ENCODE assay signal across 1 cellular context in genomic region chr2:156343940-156344301, GRCh38.
TF ChIP-seq lines count a peak whose summit lies in the region.

No MANE protein-coding gene starts in this region.

TF ChIP-seq in K562, 482 proteins besides CTCF, POLR2A, EP300 and RAD21 (continued from another document):
- TF ChIP-seq ZNF511 (CRISPR knock-in tag; IDR thresholded peaks at IDR 0.05) (no peak), TAL1 (IDR thresholded peaks at IDR 0.05) (no peak), CREM (IDR thresholded peaks at IDR 0.05; ENCODE audit: low read depth) (peak; percentile 75), GTF2E2 (tag; IDR thresholded peaks at IDR 0.05) (peak; percentile 66; the same call in 1 of the 2 replicates), NR2C2 (CRISPR knock-in tag; IDR thresholded peaks at IDR 0.05) (no peak), NR2C2 (tag; IDR thresholded peaks at IDR 0.05) (0 out of 2 replicates have a peak, but pooled peaks have one; percentile 34), POLR2AphosphoS2 (IDR thresholded peaks at IDR 0.05; ENCODE audit: low read length) (no peak), ARNT (IDR thresholded peaks at IDR 0.05) (0 out of 4 replicates have a peak, but pooled peaks of 1 of the 2 experiments have one; percentile 12)
- TF ChIP-seq, protein P1, sequence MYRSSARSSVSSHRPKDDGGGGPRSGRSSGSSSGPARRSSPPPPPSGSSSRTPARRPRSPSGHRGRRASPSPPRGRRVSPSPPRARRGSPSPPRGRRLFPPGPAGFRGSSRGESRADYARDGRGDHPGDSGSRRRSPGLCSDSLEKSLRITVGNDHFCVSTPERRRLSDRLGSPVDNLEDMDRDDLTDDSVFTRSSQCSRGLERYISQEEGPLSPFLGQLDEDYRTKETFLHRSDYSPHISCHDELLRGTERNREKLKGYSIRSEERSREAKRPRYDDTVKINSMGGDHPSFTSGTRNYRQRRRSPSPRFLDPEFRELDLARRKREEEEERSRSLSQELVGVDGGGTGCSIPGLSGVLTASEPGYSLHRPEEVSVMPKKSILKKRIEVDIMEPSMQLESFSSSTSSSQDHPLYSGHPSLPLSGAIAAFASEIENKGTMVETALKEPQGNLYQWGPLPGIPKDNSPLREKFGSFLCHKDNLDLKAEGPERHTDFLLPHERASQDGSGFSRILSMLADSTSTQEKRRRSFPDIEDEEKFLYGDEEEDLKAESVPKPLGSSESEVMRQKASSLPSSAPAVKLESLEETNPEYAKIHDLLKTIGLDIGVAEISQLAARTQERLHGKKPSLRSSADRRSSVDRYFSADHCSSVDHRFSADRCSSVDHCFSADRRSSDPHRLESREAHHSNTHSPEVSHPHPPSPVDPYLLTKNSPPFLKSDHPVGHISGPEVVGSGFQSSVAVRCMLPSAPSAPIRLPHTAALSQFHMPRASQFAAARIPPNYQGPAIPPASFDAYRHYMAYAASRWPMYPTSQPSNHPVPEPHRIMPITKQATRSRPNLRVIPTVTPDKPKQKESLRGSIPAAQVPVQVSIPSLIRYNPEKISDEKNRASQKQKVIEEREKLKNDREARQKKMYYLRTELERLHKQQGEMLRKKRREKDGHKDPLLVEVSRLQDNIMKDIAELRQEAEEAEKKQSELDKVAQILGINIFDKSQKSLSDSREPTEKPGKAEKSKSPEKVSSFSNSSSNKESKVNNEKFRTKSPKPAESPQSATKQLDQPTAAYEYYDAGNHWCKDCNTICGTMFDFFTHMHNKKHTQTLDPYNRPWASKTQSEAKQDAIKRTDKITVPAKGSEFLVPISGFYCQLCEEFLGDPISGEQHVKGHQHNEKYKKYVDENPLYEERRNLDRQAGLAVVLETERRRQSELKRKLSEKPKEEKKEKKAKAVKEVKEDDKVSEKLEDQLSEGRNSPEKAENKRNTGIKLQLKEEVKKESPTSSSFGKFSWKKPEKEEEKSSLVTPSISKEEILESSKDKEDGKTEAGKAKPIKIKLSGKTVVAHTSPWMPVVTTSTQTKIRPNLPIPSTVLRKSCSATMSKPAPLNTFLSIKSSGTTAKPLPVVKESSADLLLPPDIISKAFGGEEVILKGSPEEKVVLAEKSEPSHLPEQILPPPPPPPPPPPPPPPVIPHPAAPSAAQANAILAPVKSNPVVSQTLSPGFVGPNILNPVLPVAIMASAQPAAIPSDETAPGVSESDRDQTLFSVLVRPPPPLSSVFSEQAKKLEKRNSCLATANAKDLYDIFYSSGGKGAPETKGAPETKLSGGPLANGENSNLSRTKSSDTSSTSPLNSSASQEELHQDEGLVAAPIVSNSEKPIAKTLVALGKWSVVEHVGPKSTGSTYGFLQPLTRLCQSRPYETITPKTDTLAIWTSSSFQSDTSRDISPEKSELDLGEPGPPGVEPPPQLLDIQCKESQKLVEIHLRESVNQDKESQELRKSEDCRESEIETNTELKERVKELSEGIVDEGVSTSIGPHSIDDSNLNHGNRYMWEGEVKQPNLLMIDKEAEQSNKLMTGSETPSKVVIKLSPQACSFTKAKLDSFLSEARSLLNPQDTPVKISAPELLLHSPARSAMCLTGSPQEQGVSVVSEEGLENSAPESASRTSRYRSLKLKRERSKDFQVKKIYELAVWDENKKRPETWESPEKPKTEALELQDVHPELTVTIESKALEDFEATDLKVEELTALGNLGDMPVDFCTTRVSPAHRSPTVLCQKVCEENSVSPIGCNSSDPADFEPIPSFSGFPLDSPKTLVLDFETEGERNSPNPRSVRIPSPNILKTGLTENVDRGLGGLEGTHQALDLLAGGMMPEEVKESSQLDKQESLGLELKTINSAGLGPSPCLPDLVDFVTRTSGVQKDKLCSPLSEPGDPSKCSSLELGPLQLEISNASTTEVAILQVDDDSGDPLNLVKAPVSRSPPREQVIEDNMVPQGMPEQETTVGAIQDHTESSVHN (IDR thresholded peaks at IDR 0.05; ENCODE audit: borderline replicate concordance in 1 of 2, low read depth in 1 of 2): 0 out of 4 replicates have a peak, but pooled peaks of 1 of the 2 experiments have one; percentile 41
